In the genomic region with DNA sequence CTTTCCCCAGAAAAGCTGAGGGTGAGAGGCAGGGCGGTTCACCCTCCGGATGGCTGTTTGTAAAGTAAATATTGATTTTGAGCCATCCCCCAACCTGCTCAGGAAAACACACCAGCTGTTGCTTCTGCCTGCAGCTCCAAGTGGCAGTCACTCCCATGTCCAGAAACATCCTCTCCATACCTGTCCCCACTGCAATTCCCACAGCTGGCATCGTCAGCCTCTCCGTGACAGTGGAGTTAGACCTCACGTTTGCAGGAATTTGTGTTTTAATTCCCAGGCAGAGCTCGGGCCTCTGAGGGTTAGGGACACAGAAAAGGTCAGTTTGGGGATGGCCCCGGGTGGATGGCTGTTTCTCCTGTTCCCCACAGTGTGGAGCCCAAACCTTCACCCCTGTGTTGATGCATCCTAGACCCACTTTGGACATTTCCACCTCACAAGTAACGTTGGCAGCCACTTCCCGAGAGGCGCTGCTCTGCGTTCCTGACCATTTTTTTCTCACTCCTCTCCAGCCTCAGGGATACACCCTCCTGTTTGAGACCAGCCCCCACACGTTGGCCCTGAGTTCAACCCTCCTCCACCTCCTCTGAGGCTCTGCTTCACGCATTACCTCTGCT, we compare ENCODE assay signal across 10 cellular contexts. TPM values are rescaled to one million over a fixed set of nuclear protein-coding genes. Genes with fewer than 3 reads are reported as not detected.
DNase-seq lines count a peak whose midpoint lies in the region; ATAC-seq and TF ChIP-seq lines count a peak whose summit lies in the region.
"Had no signal": no experiment of that assay in that cellular context is flagged by ENCODE, and none has a peak within 500 bp of the region (broad histone marks: within the 10 kb centered on the region; RNA-seq: fewer than 3 reads in every experiment).

No MANE protein-coding gene starts in this region.

- no peaks in the 10 kb centered on the region for H3K9me2 ChIP-seq in SK-N-SH

- TF ChIP-seq EP300 in SK-N-SH (IDR thresholded peaks at IDR 0.05; ENCODE audit: borderline replicate concordance in 1 of 2, low read depth in 1 of 2, low read length in 1 of 2): no peak

- H3K27ac ChIP-seq in duodenal mucosa (ENCODE audit: low read depth, low read length): peak overlapping the region; percentile 11
- no peak overlapping the region for H3K27ac ChIP-seq in CD4-positive, alpha-beta T cell (ENCODE audit: low read depth, low read length)
- H3K27ac ChIP-seq in SK-N-SH (ENCODE audit: low read depth in 2 of 2, low read length in 1 of 2): no peak overlapping the region

- peaks cover 4% of the 10 kb centered on the region for H3K27me3 Mint-ChIP-seq in nephron progenitor cell (ENCODE audit: low read depth, poor library complexity)
- H3K27me3 Mint-ChIP-seq in CD4-positive, alpha-beta T cell: no peaks in the 10 kb centered on the region

- H3K4me3 ChIP-seq in duodenal mucosa (ENCODE audit: low read depth in 1 of 2, low read length in 2 of 2) (no peak overlapping the region), SK-N-SH (ENCODE audit: low read depth in 2 of 2, low read length in 1 of 2) (no peak overlapping the region)

- no peak overlapping the region for H2AFZ ChIP-seq in SK-N-SH (ENCODE audit: low read depth)

- DNase-seq in DMS153 treated with DMSO at 0.1 percent for 48 hours (lab: John Stamatoyannopoulos, UW; ENCODE audit: unreplicated experiment): peak; percentile 36
- peak; percentile 82 for DNase-seq in NCI-H2171 treated with DMSO at 0.1 percent for 48 hours (lab: John Stamatoyannopoulos, UW)
- peak; percentile 19 for DNase-seq in nephron progenitor cell
- DNase-seq in CD4-positive, alpha-beta T cell: no peak
- no peak for DNase-seq in SK-N-SH
- DNase-seq: activated CD4-positive, alpha-beta T cell treated with anti-CD3 and anti-CD28 coated beads, Interleukin-2, amount 50 U/mL, for 1 hour; immature natural killer cell had no signal

- TF ChIP-seq CTCF in nephron progenitor cell (IDR thresholded peaks at IDR 0.05) (no peak), SK-N-SH (IDR thresholded peaks at IDR 0.05) (no peak)
- TF ChIP-seq CTCF in CD4-positive, alpha-beta T cell (IDR thresholded peaks at IDR 0.05): no peak

- H3K27ac Mint-ChIP-seq in nephron progenitor cell: peak overlapping the region; percentile 98
- no peak overlapping the region for H3K27ac Mint-ChIP-seq in CD4-positive, alpha-beta T cell
- H3K27ac Mint-ChIP-seq: immature natural killer cell had no signal

- peaks cover 4 to 15% of the 10 kb centered on the region in 2 donors for H3K4me1 ChIP-seq in duodenal mucosa (ENCODE audit: control insufficient read depth in 1 of 2, insufficient read depth in 2 of 2, low read length in 2 of 2)
- peaks cover 0 to 6% of the 10 kb centered on the region in 2 experiments; a peak in 2 of 4 replicates for H3K4me1 ChIP-seq in SK-N-SH (ENCODE audit: control insufficient read depth in 1 of 2, insufficient read depth in 2 of 2, low read depth in 1 of 2, low read length in 1 of 2)

- intact Hi-C loops in CD4-positive, alpha-beta T cell (cut with DNase I, micrococcal nuclease): no loop called here

- H3K36me3 Mint-ChIP-seq in nephron progenitor cell (ENCODE audit: low read depth): no peaks in the 10 kb centered on the region
- no peaks in the 10 kb centered on the region for H3K36me3 Mint-ChIP-seq in CD4-positive, alpha-beta T cell (ENCODE audit: low read depth)
- H3K36me3 Mint-ChIP-seq: immature natural killer cell had no signal

- H3K4me2 ChIP-seq in SK-N-SH: no peak overlapping the region

- peaks cover 91% of the 10 kb centered on the region for H3K4me1 Mint-ChIP-seq in nephron progenitor cell
- H3K4me1 Mint-ChIP-seq in CD4-positive, alpha-beta T cell (ENCODE audit: low read depth): no peaks in the 10 kb centered on the region
- H3K4me1 Mint-ChIP-seq: immature natural killer cell had no signal

- peak overlapping the region; percentile 73 for H3K4me3 Mint-ChIP-seq in nephron progenitor cell
- H3K4me3 Mint-ChIP-seq in CD4-positive, alpha-beta T cell: no peak overlapping the region
- H3K4me3 Mint-ChIP-seq: immature natural killer cell had no signal

- no peaks in the 10 kb centered on the region for H4K20me1 ChIP-seq in SK-N-SH (ENCODE audit: insufficient read depth)

- H3K36me3 ChIP-seq in duodenal mucosa (ENCODE audit: control insufficient read depth in 1 of 2, insufficient read depth in 2 of 2, low read length in 2 of 2) (no peaks in the 10 kb centered on the region), SK-N-SH (replicated peaks in 1 of 2; ENCODE audit: control insufficient read depth in 1 of 2, insufficient read depth in 2 of 2, low read length in 1 of 2) (no peaks in the 10 kb centered on the region)

- H3F3A ChIP-seq in SK-N-SH (replicated peaks; ENCODE audit: insufficient read depth): no peaks in the 10 kb centered on the region

- CTCF ChIA-PET in CD4-positive, alpha-beta T cell (lab: Charles Lee): no interaction called here
- CTCF ChIA-PET in SK-N-SH (lab: Yijun Ruan, JAX): interaction anchor here (0.9 kb wide), 1 partner anchor 11 kb away, joined by 3 read pairs; no protein-coding TSS in a partner anchor

- POLR2A ChIA-PET in CD4-positive, alpha-beta T cell (lab: Charles Lee): no interaction called here
- POLR2A ChIA-PET in SK-N-SH (lab: Yijun Ruan, JAX): no interaction called here

- ATAC-seq in GM21423 (IDR thresholded peaks at IDR 0.05; ENCODE audit: unreplicated experiment) (no peak), GM19452 (IDR thresholded peaks at IDR 0.05; ENCODE audit: unreplicated experiment) (no peak)
- ATAC-seq in CD4-positive, alpha-beta T cell (ENCODE audit: poor library complexity): no peak

- no peaks in the 10 kb centered on the region for H3K79me2 ChIP-seq in SK-N-SH (ENCODE audit: insufficient read depth)

- no peaks in the 10 kb centered on the region for H3K9me3 Mint-ChIP-seq in nephron progenitor cell
- H3K9me3 Mint-ChIP-seq in CD4-positive, alpha-beta T cell: no peaks in the 10 kb centered on the region
- H3K9me3 Mint-ChIP-seq: immature natural killer cell had no signal

- WGBS in SK-N-SH (ENCODE audit: low lambda C conversion rate): 50% methylated on average over 13 of the region's 13 CpGs

- H3K9me3 ChIP-seq in duodenal mucosa (ENCODE audit: control insufficient read depth in 1 of 2, low read length in 2 of 2) (no peaks in the 10 kb centered on the region), SK-N-SH (no peaks in the 10 kb centered on the region)
- H3K9me3 ChIP-seq in CD4-positive, alpha-beta T cell (ENCODE audit: control insufficient read depth, low read length): no peaks in the 10 kb centered on the region

- no peak for TF ChIP-seq RAD21 in SK-N-SH (IDR thresholded peaks at IDR 0.05; ENCODE audit: low read length)

- H3K9ac ChIP-seq in duodenal mucosa (ENCODE audit: low read depth in 1 of 2, low read length in 2 of 2): no peak overlapping the region
- H3K9ac ChIP-seq in SK-N-SH: no peak overlapping the region

- no peaks in the 10 kb centered on the region for H3K27me3 ChIP-seq in duodenal mucosa (ENCODE audit: control insufficient read depth in 1 of 2, insufficient read depth in 2 of 2, low read length in 2 of 2)
- peaks cover 4% of the 10 kb centered on the region for H3K27me3 ChIP-seq in CD4-positive, alpha-beta T cell (ENCODE audit: control insufficient read depth, insufficient read depth, low read length)
- no peaks in the 10 kb centered on the region for H3K27me3 ChIP-seq in SK-N-SH (ENCODE audit: insufficient read depth)

TF ChIP-seq in SK-N-SH, 30 proteins besides CTCF, POLR2A, EP300 and RAD21 (continues in another document):
- TF ChIP-seq YY1 (IDR thresholded peaks at IDR 0.05; ENCODE audit: low read depth): no peak
- TF ChIP-seq GATA2 (CRISPR knock-in tag; IDR thresholded peaks at IDR 0.05): no peak
- TF ChIP-seq, protein P1, sequence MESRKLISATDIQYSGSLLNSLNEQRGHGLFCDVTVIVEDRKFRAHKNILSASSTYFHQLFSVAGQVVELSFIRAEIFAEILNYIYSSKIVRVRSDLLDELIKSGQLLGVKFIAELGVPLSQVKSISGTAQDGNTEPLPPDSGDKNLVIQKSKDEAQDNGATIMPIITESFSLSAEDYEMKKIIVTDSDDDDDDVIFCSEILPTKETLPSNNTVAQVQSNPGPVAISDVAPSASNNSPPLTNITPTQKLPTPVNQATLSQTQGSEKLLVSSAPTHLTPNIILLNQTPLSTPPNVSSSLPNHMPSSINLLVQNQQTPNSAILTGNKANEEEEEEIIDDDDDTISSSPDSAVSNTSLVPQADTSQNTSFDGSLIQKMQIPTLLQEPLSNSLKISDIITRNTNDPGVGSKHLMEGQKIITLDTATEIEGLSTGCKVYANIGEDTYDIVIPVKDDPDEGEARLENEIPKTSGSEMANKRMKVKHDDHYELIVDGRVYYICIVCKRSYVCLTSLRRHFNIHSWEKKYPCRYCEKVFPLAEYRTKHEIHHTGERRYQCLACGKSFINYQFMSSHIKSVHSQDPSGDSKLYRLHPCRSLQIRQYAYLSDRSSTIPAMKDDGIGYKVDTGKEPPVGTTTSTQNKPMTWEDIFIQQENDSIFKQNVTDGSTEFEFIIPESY (IDR thresholded peaks at IDR 0.05; ENCODE audit: borderline replicate concordance, low read depth): no peak
- TF ChIP-seq CHD2 (IDR thresholded peaks at IDR 0.05; ENCODE audit: low read length, partially characterized antibody): no peak
- TF ChIP-seq, protein P2, sequence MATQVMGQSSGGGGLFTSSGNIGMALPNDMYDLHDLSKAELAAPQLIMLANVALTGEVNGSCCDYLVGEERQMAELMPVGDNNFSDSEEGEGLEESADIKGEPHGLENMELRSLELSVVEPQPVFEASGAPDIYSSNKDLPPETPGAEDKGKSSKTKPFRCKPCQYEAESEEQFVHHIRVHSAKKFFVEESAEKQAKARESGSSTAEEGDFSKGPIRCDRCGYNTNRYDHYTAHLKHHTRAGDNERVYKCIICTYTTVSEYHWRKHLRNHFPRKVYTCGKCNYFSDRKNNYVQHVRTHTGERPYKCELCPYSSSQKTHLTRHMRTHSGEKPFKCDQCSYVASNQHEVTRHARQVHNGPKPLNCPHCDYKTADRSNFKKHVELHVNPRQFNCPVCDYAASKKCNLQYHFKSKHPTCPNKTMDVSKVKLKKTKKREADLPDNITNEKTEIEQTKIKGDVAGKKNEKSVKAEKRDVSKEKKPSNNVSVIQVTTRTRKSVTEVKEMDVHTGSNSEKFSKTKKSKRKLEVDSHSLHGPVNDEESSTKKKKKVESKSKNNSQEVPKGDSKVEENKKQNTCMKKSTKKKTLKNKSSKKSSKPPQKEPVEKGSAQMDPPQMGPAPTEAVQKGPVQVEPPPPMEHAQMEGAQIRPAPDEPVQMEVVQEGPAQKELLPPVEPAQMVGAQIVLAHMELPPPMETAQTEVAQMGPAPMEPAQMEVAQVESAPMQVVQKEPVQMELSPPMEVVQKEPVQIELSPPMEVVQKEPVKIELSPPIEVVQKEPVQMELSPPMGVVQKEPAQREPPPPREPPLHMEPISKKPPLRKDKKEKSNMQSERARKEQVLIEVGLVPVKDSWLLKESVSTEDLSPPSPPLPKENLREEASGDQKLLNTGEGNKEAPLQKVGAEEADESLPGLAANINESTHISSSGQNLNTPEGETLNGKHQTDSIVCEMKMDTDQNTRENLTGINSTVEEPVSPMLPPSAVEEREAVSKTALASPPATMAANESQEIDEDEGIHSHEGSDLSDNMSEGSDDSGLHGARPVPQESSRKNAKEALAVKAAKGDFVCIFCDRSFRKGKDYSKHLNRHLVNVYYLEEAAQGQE (IDR thresholded peaks at IDR 0.05; ENCODE audit: low read depth, low read length): no peak

RNA-seq across cellular contexts. Expression of a gene that starts 11.8 kb away (rescaled TPM):
- total RNA-seq in CD4-positive, alpha-beta T cell: 1 to 10 TPM; 3.4 to 3.6 TPM
- polyA plus RNA-seq in SK-N-SH (2012; rRNA removed): 0.18 and 0.30 TPM in 2 replicates
- polyA plus RNA-seq in SK-N-SH (2012; cell fraction: cytosol; rRNA removed): 0.12 and 0.16 TPM in 2 replicates
- polyA plus RNA-seq in SK-N-SH (2012; cell fraction: nucleus; rRNA removed): 0.05 and 0.74 TPM in 2 replicates

Comparison
In these comparisons a context has a peak if more than half of its experiments do, and no peak if none do; other contexts are left out.
1. DNase-seq: peak in DMS153 treated with DMSO at 0.1 percent for 48 hours (single experiment), NCI-H2171 treated with DMSO at 0.1 percent for 48 hours (single experiment) and nephron progenitor cell (single experiment); none in CD4-positive, alpha-beta T cell (0 of 10) and SK-N-SH (single experiment).